In genomic region chr3:158732856-158733200, GRCh38 we compare ENCODE assay signal across 9 cellular contexts. TPM values are rescaled to one million over a fixed set of nuclear protein-coding genes. Genes with fewer than 3 reads are reported as not detected.
A peak's percentile ranks its signal among the peaks of the same experiment; 100 is the strongest.
DNase-seq lines count a peak whose midpoint lies in the region; ATAC-seq and TF ChIP-seq lines count a peak whose summit lies in the region.
"Had no signal": no experiment of that assay in that cellular context is flagged by ENCODE, and none has a peak within 500 bp of the region (broad histone marks: within the 10 kb centered on the region; RNA-seq: fewer than 3 reads in every experiment).

No MANE protein-coding gene starts in this region.

- H3K9me3 Mint-ChIP-seq in glutamatergic neuron (ENCODE audit: unreplicated experiment), result no peaks in the 10 kb centered on the region

- DNase-seq in AG09309 (ENCODE audit: low read depth), result no peak
- DNase-seq in glutamatergic neuron, result peak; percentile 27
- no peak for DNase-seq in osteoblast (ENCODE audit: insufficient read length, low spot score, missing footprints)
- DNase-seq in medulla oblongata (ENCODE audit: extremely low spot score), result no peak
- no peak for DNase-seq in 8988T
- no peak for DNase-seq in cortex of kidney (lab: John Stamatoyannopoulos, UW)

- TF ChIP-seq CTCF in AG09309 (IDR thresholded peaks at IDR 0.05; ENCODE audit: control insufficient read depth, insufficient read depth, low read depth, low read length, missing control alignments) (no peak), glutamatergic neuron (IDR thresholded peaks at IDR 0.05; ENCODE audit: partially characterized antibody, unreplicated experiment) (no peak), osteoblast (IDR thresholded peaks at IDR 0.05; ENCODE audit: extremely low read depth, low read depth, low read length) (no peak)

- peak overlapping the region; percentile 94 for H3K4me2 ChIP-seq in osteoblast (ENCODE audit: insufficient read depth, low read length)

- peaks cover 10% of the 10 kb centered on the region for H3K27me3 Mint-ChIP-seq in glutamatergic neuron (ENCODE audit: unreplicated experiment)

- H3K27ac ChIP-seq in adipose tissue (ENCODE audit: low read depth, low read length), result peak overlapping the region; percentile 19
- H3K27ac ChIP-seq in osteoblast (ENCODE audit: low read depth, low read length), result peak overlapping the region; percentile 44
- H3K27ac ChIP-seq: epithelial cell of prostate had no signal

- H3K27me3 ChIP-seq in osteoblast (ENCODE audit: insufficient read depth, low read length), result no peaks in the 10 kb centered on the region

- H2AFZ ChIP-seq in osteoblast (ENCODE audit: low read length), result peak overlapping the region; percentile 78

- peak overlapping the region; percentile 55 for H3K4me3 Mint-ChIP-seq in glutamatergic neuron (ENCODE audit: unreplicated experiment)

- no peaks in the 10 kb centered on the region for H3K79me2 ChIP-seq in osteoblast (ENCODE audit: insufficient read depth, low read length)

- peaks cover 6% of the 10 kb centered on the region for H3K36me3 Mint-ChIP-seq in glutamatergic neuron (ENCODE audit: unreplicated experiment)

- peaks cover 24% of the 10 kb centered on the region for H3K4me1 ChIP-seq in osteoblast (ENCODE audit: insufficient read depth, low read length)

- H3K9me3 ChIP-seq in osteoblast (ENCODE audit: low read depth, low read length), result peaks cover 5% of the 10 kb centered on the region

- H3K27ac Mint-ChIP-seq in glutamatergic neuron (ENCODE audit: unreplicated experiment), result no peak overlapping the region

- WGBS in adipose tissue, 3 donors, result 47 to 64% (median 63%) methylated on average over 15 of the region's 15 CpGs

- H3K4me1 Mint-ChIP-seq in glutamatergic neuron (ENCODE audit: low read depth, unreplicated experiment), result no peaks in the 10 kb centered on the region

- H3K36me3 ChIP-seq in osteoblast (ENCODE audit: insufficient read depth, low read length), result peaks cover 4% of the 10 kb centered on the region

- H4K20me1 ChIP-seq in osteoblast (ENCODE audit: insufficient read depth, low read length), result no peaks in the 10 kb centered on the region

- no peak for ATAC-seq in HG02588 (IDR thresholded peaks at IDR 0.05; ENCODE audit: unreplicated experiment)

- H3K4me3 ChIP-seq in AG09309 (ENCODE audit: control insufficient read depth, low read depth, low read length), result peak overlapping the region; percentile 60
- H3K4me3 ChIP-seq in osteoblast (ENCODE audit: insufficient read depth, low read length), result peak overlapping the region; percentile 78

RNA-seq across cellular contexts. Expression of gene RARRES1, which starts 0.6 kb away (rescaled TPM):
- 100 to 1,000 TPM in 1 of 3 donors, 10 to 100 TPM in 1, 1 to 10 TPM in 1; 7.3 to 147 (median 78.2) TPM for polyA plus RNA-seq in adipose tissue
- total RNA-seq in glutamatergic neuron (ENCODE audit: unreplicated experiment) (1.7 TPM), osteoblast (13.6 and 19.5 TPM in 2 replicates)
